In genomic region chr17:1019451-1019850, GRCh38 we compare ENCODE assay signal across 17 cellular contexts. TPM values are rescaled to one million over a fixed set of nuclear protein-coding genes. Genes with fewer than 3 reads are reported as not detected.
DNase-seq lines count a peak whose midpoint lies in the region; ATAC-seq, FAIRE-seq and TF ChIP-seq lines count a peak whose summit lies in the region.
"Had no signal": no experiment of that assay in that cellular context is flagged by ENCODE, and none has a peak within 500 bp of the region (broad histone marks: within the 10 kb centered on the region; RNA-seq: fewer than 3 reads in every experiment).

No MANE protein-coding gene starts in this region.

- peaks cover 7% of the 10 kb centered on the region for H3K4me1 Mint-ChIP-seq in neural progenitor cell

- H3F3A ChIP-seq in neural progenitor cell (ENCODE audit: low read depth): no peaks in the 10 kb centered on the region

- DNase-seq in Right ventricle myocardium inferior (ENCODE audit: missing footprints): no peak
- DNase-seq in cardiac septum (ENCODE audit: low spot score): no peak
- DNase-seq in left cardiac atrium: peak; percentile 58
- no peak for DNase-seq in neural progenitor cell (ENCODE audit: low spot score)
- no peak for DNase-seq in uterus
- DNase-seq in RCC 7860 (ENCODE audit: low spot score): no peak
- DNase-seq in mucosa of gallbladder (ENCODE audit: low spot score): no peak
- no peak for DNase-seq in NCI-H1417 treated with DMSO at 0.1 percent for 48 hours (lab: John Stamatoyannopoulos, UW)
- DNase-seq: activated CD4-positive, alpha-beta T cell treated with anti-CD3 and anti-CD28 coated beads for 48 hours; activated T-cell treated with anti-CD3 and anti-CD28 coated beads, Interleukin-2, amount 50 U/mL, for 4 hours; effector CD4-positive, alpha-beta T cell; MV-4-11; NCI-H2171; right lobe of liver; SHP77 treated with DMSO at 0.1 percent for 48 hours; stimulated activated CD4-positive, alpha-beta T cell treated with anti-CD3 and anti-CD28 coated beads, Interleukin-4, amount 100 ng/mL, for 4 hours had no signal

- H2AFZ ChIP-seq in neural progenitor cell (replicated peaks): no peak overlapping the region

- H3K27me3 ChIP-seq in neural progenitor cell (no peaks in the 10 kb centered on the region), uterus (no peaks in the 10 kb centered on the region)
- H3K27me3 ChIP-seq: right lobe of liver had no signal

- H3K9ac ChIP-seq in neural progenitor cell: no peak overlapping the region

- H3K4me1 ChIP-seq in neural progenitor cell (peaks cover 12% of the 10 kb centered on the region), uterus (peaks cover 0 to 3% of the 10 kb centered on the region in 2 donors)
- H3K4me1 ChIP-seq: right lobe of liver had no signal

- intact Hi-C loops in Right ventricle myocardium inferior (cut with DNase I) (no loop called here), cardiac septum (cut with DNase I) (loop anchor here (1.0 kb wide), 1 partner anchor 28 kb away; no protein-coding TSS in a partner anchor), left cardiac atrium (cut with DNase I) (no loop called here), uterus (cut with DNase I; ENCODE audit: low total_unique reads) (no loop called here)

- H3K27ac Mint-ChIP-seq in neural progenitor cell: peak overlapping the region; percentile 86

- FAIRE-seq in RCC 7860 (lab: Jason Lieb, UNC): no peak
- FAIRE-seq: astrocyte had no signal

- H3K9me3 Mint-ChIP-seq in neural progenitor cell: no peaks in the 10 kb centered on the region
- H3K9me3 Mint-ChIP-seq: activated T-cell treated with anti-CD3 and anti-CD28 coated beads, Interleukin-2, amount 50 U/mL, for 4 hours had no signal

- H3K79me2 ChIP-seq in neural progenitor cell (ENCODE audit: low read depth): no peaks in the 10 kb centered on the region

- H3K27ac ChIP-seq in neural progenitor cell (no peak overlapping the region), uterus (peak overlapping the region; percentile 12 to 63)
- H3K27ac ChIP-seq: right lobe of liver had no signal

- no peak overlapping the region for H3K4me3 Mint-ChIP-seq in neural progenitor cell
- H3K4me3 Mint-ChIP-seq: activated T-cell treated with anti-CD3 and anti-CD28 coated beads, Interleukin-2, amount 50 U/mL, for 4 hours had no signal

- no peak for TF ChIP-seq POLR2A in uterus (IDR thresholded peaks at IDR 0.05)

- H4K20me1 ChIP-seq in neural progenitor cell (ENCODE audit: low read depth): peaks cover 8% of the 10 kb centered on the region

- H3K36me3 ChIP-seq in neural progenitor cell (no peaks in the 10 kb centered on the region), uterus (no peaks in the 10 kb centered on the region)
- H3K36me3 ChIP-seq: right lobe of liver had no signal

- H3K9me3 ChIP-seq in neural progenitor cell (ENCODE audit: low read depth) (no peaks in the 10 kb centered on the region), uterus (no peaks in the 10 kb centered on the region)
- H3K9me3 ChIP-seq: right lobe of liver had no signal

- peak; percentile 84 for ATAC-seq in Right ventricle myocardium inferior
- ATAC-seq in left cardiac atrium: peak; percentile 62 to 67
- ATAC-seq: activated T-cell treated with anti-CD3 and anti-CD28 coated beads, Interleukin-2, amount 50 U/mL, for 4 hours had no signal

- H3K4me2 ChIP-seq in neural progenitor cell: no peak overlapping the region

- H3K27me3 Mint-ChIP-seq in neural progenitor cell (ENCODE audit: insufficient read depth, low read depth): no peaks in the 10 kb centered on the region

- H3K36me3 Mint-ChIP-seq in neural progenitor cell: peaks cover 3% of the 10 kb centered on the region

- TF ChIP-seq CTCF in neural progenitor cell (IDR thresholded peaks at IDR 0.05) (no peak), uterus (IDR thresholded peaks at IDR 0.05) (no peak)

- H3K4me3 ChIP-seq in neural progenitor cell (no peak overlapping the region), uterus (no peak overlapping the region)
- H3K4me3 ChIP-seq: right lobe of liver had no signal

RNA-seq across cellular contexts. Expression of gene TIMM22, which starts 22.5 kb away (rescaled TPM):
- total RNA-seq in Right ventricle myocardium inferior: 17.3 TPM
- total RNA-seq in cardiac septum: 17.8 TPM
- total RNA-seq in left cardiac atrium: 10 to 100 TPM; 13.2 to 15.6 TPM
- total RNA-seq in neural progenitor cell (ENCODE audit: low replicate concordance): 11.7 and 15.7 TPM in 2 replicates
- total RNA-seq in uterus: 10 to 100 TPM in 2 of 4 donors, 1 to 10 TPM in 2; 5.1 to 17.1 (median 10.8) TPM
- 9.1 TPM for total RNA-seq in mucosa of gallbladder

RNA-seq across cellular contexts. Expression of gene NXN, which starts 39.9 kb away (rescaled TPM):
- total RNA-seq in Right ventricle myocardium inferior (18.5 TPM), cardiac septum (14.3 TPM), left cardiac atrium (10 to 100 TPM; 16.7 to 20.8 TPM), neural progenitor cell (ENCODE audit: low replicate concordance) (35.9 and 69.4 TPM in 2 replicates), uterus (10 to 100 TPM in 3 of 4 donors, 1 to 10 TPM in 1; 6.5 to 99.0 (median 49.9) TPM), mucosa of gallbladder (46.0 TPM)
